15 cellular contexts compared by ENCODE assay signal in genomic region chr11:94635072-94635471, GRCh38.
"Had no signal": no experiment of that assay in that cellular context is flagged by ENCODE, and none has a peak within 500 bp of the region (broad histone marks: within the 10 kb centered on the region; RNA-seq: fewer than 3 reads in every experiment).

No MANE protein-coding gene starts in this region.

- H3K36me3 ChIP-seq: colonic mucosa, esophagus squamous epithelium, pancreas had no signal

- H3K27ac Mint-ChIP-seq: activated naive CD8-positive, alpha-beta T cell treated with anti-CD3 and anti-CD28 coated beads, Interleukin-2, amount 10 ng/mL, durations not matched to agents 7 days and 5 days; activated T-helper 1 cell treated with anti-CD3 and anti-CD28 coated beads, Interleukin-12 subunit alpha, Interleukin-12 subunit beta, Interleukin-2, Interleukin-4 antibody, amounts not matched to agents 30 ng/mL and 10 ng/mL and 1 ng/mL, durations not matched to agents 14 hours and 24 hours and 36 hours; brain; memory B cell; nephron progenitor cell; stimulated activated effector memory CD8-positive, alpha-beta T cell treated with anti-CD3 and anti-CD28 coated beads, Interleukin-12 subunit alpha, Interleukin-12 subunit beta, amount 100 ng/mL, for 72 hours had no signal

- H3K4me1 Mint-ChIP-seq: brain, memory B cell had no signal

- H3K9me3 ChIP-seq: colonic mucosa, esophagus squamous epithelium, pancreas had no signal

- H3K27ac ChIP-seq: colonic mucosa, esophagus squamous epithelium, pancreas had no signal

- H3K27me3 ChIP-seq: colonic mucosa, esophagus squamous epithelium, pancreas had no signal

- ATAC-seq: left ventricle myocardium superior; pancreas; stimulated activated effector memory CD8-positive, alpha-beta T cell treated with anti-CD3 and anti-CD28 coated beads, Interleukin-12 subunit alpha, Interleukin-12 subunit beta, amount 100 ng/mL, for 72 hours had no signal

- H3K4me1 ChIP-seq: colonic mucosa, pancreas had no signal

- H3K4me3 ChIP-seq: colonic mucosa, esophagus squamous epithelium, pancreas had no signal

- H3K27me3 Mint-ChIP-seq: brain had no signal

- H3K9me3 Mint-ChIP-seq: activated naive CD8-positive, alpha-beta T cell treated with anti-CD3 and anti-CD28 coated beads, Interleukin-2, amount 10 ng/mL, durations not matched to agents 7 days and 5 days; activated T-helper 1 cell treated with anti-CD3 and anti-CD28 coated beads, Interleukin-12 subunit alpha, Interleukin-12 subunit beta, Interleukin-2, Interleukin-4 antibody, amounts not matched to agents 30 ng/mL and 10 ng/mL and 1 ng/mL, durations not matched to agents 14 hours and 24 hours and 36 hours; brain; memory B cell; nephron progenitor cell; stimulated activated effector memory CD8-positive, alpha-beta T cell treated with anti-CD3 and anti-CD28 coated beads, Interleukin-12 subunit alpha, Interleukin-12 subunit beta, amount 100 ng/mL, for 72 hours had no signal

- H3K4me3 Mint-ChIP-seq: activated naive CD8-positive, alpha-beta T cell treated with anti-CD3 and anti-CD28 coated beads, Interleukin-2, amount 10 ng/mL, durations not matched to agents 7 days and 5 days; activated T-helper 1 cell treated with anti-CD3 and anti-CD28 coated beads, Interleukin-12 subunit alpha, Interleukin-12 subunit beta, Interleukin-2, Interleukin-4 antibody, amounts not matched to agents 30 ng/mL and 10 ng/mL and 1 ng/mL, durations not matched to agents 14 hours and 24 hours and 36 hours; brain; memory B cell; nephron progenitor cell; stimulated activated effector memory CD8-positive, alpha-beta T cell treated with anti-CD3 and anti-CD28 coated beads, Interleukin-12 subunit alpha, Interleukin-12 subunit beta, amount 100 ng/mL, for 72 hours had no signal

- DNase-seq: activated naive CD8-positive, alpha-beta T cell treated with anti-CD3 and anti-CD28 coated beads, Interleukin-2, amount 10 ng/mL, durations not matched to agents 7 days and 5 days; central memory CD4-positive, alpha-beta T cell; colonic mucosa; esophagus squamous epithelium; hypothalamus; left ventricle myocardium superior; nephron progenitor cell; pancreas; stimulated activated CD4-positive, alpha-beta T cell treated with anti-CD3 and anti-CD28 coated beads, Interleukin-12 subunit alpha, Interleukin-12 subunit beta, amount 100 ng/mL, for 4 hours; stimulated activated CD4-positive, alpha-beta T cell treated with anti-CD3 and anti-CD28 coated beads, Interleukin-2, amount 100 ng/mL, for 24 hours; T-helper 2 cell had no signal

- H3K36me3 Mint-ChIP-seq: brain; memory B cell; stimulated activated effector memory CD8-positive, alpha-beta T cell treated with anti-CD3 and anti-CD28 coated beads, Interleukin-12 subunit alpha, Interleukin-12 subunit beta, amount 100 ng/mL, for 72 hours had no signal
